ENCODE assay signal across 2 cellular contexts in genomic region chr1:187460093-187460492, GRCh38.
A peak's percentile ranks its signal among the peaks of the same experiment; 100 is the strongest.
TF ChIP-seq lines count a peak whose summit lies in the region.

No MANE protein-coding gene starts in this region.

TF ChIP-seq in GM23338, 12 proteins besides CTCF, POLR2A, EP300 and RAD21 (continued from another document):
- TF ChIP-seq ETS1 (IDR thresholded peaks at IDR 0.05) (no peak), CREB1 (CRISPR knock-in tag; IDR thresholded peaks at IDR 0.05; ENCODE audit: low read depth) (no peak), ZNF462 (CRISPR knock-in tag; IDR thresholded peaks at IDR 0.05) (no peak), NANOG (IDR thresholded peaks at IDR 0.05; ENCODE audit: borderline replicate concordance) (no peak), POLR2AphosphoS5 (IDR thresholded peaks at IDR 0.05; ENCODE audit: low read depth) (no peak), EZH2phosphoT487 (IDR thresholded peaks at IDR 0.05; ENCODE audit: unreplicated experiment) (no peak), REST (IDR thresholded peaks at IDR 0.05; ENCODE audit: unreplicated experiment) (no peak), JUNB (IDR thresholded peaks at IDR 0.05; ENCODE audit: unreplicated experiment) (no peak), STAT1 (IDR thresholded peaks at IDR 0.05; ENCODE audit: unreplicated experiment) (no peak), ZNF331 (CRISPR knock-in tag; IDR thresholded peaks at IDR 0.05; ENCODE audit: low read depth) (no peak)

TF ChIP-seq in K562, 482 proteins besides CTCF, POLR2A, EP300 and RAD21 (continued from another document):
- TF ChIP-seq THAP12 (CRISPR knock-in tag; IDR thresholded peaks at IDR 0.05), result no peak
- TF ChIP-seq POLR2AphosphoS2 (IDR thresholded peaks at IDR 0.05; ENCODE audit: low read length), result no peak
- TF ChIP-seq SIN3A (IDR thresholded peaks at IDR 0.05; ENCODE audit: borderline replicate concordance in 2 of 2, control insufficient read depth in 1 of 2, low read depth in 2 of 2, low read length in 2 of 2), result no peak
- peak; percentile 87 for TF ChIP-seq MAFG (tag; conservative IDR thresholded peaks at IDR 0.05)
- TF ChIP-seq MAFF (IDR thresholded peaks at IDR 0.05; ENCODE audit: low read length), result peak; percentile 95
- peak; percentile 73 for TF ChIP-seq C11orf30 (IDR thresholded peaks at IDR 0.05; ENCODE audit: low read depth)
- TF ChIP-seq ZNF316 (IDR thresholded peaks at IDR 0.05), result peak; percentile 81
